Comparison of ENCODE assay signal across 2 cellular contexts in the genomic region with DNA sequence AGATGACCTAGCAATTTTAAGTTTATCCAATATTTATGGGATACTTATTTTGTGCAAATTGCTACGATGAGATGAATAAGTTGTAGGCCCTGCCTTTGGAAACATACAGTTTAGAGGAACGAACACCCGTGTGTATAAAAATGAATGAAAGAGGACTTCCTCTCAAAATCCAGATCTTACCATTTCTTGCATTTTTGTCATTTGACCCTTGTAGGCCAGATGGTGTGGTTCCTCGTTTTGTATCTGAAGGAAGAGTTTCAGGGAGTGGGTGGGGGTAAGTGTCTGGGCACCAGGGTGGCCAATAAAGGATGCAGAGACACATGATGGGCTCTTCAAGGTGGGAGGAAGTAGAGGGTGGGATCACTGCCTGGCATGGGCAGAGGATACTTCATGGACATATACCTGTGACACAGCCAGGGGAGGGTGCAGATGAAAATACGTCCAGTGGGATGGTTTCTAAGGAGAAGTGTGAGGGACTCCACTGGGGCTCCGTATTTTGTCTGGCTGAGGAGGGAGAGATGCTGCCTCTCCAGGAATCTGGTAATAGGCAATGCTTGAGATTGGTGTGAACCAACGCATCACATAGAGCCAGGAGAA.
TF ChIP-seq lines count a peak whose summit lies in the region.

No MANE protein-coding gene starts in this region.

TF ChIP-seq in IMR-90, 13 proteins besides CTCF, POLR2A, EP300 and RAD21:
- no peak for TF ChIP-seq FOS (IDR thresholded peaks at IDR 0.05; ENCODE audit: low read depth, low read length)
- TF ChIP-seq MXI1 (IDR thresholded peaks at IDR 0.05; ENCODE audit: borderline replicate concordance, low read depth, low read length): no peak
- TF ChIP-seq BHLHE40 (IDR thresholded peaks at IDR 0.05; ENCODE audit: low read depth, low read length): no peak
- no peak for TF ChIP-seq MAFK (IDR thresholded peaks at IDR 0.05; ENCODE audit: low read depth, low read length)
- no peak for TF ChIP-seq NFE2L2 (IDR thresholded peaks at IDR 0.05; ENCODE audit: low read depth, low read length)
- TF ChIP-seq, protein P1, sequence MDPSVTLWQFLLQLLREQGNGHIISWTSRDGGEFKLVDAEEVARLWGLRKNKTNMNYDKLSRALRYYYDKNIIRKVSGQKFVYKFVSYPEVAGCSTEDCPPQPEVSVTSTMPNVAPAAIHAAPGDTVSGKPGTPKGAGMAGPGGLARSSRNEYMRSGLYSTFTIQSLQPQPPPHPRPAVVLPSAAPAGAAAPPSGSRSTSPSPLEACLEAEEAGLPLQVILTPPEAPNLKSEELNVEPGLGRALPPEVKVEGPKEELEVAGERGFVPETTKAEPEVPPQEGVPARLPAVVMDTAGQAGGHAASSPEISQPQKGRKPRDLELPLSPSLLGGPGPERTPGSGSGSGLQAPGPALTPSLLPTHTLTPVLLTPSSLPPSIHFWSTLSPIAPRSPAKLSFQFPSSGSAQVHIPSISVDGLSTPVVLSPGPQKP (IDR thresholded peaks at IDR 0.05; ENCODE audit: borderline replicate concordance, low read depth, low read length): no peak
- no peak for TF ChIP-seq MAZ (IDR thresholded peaks at IDR 0.05; ENCODE audit: borderline replicate concordance, low read depth, low read length)
- no peak for TF ChIP-seq CEBPB (IDR thresholded peaks at IDR 0.05; ENCODE audit: low read depth, low read length)
- no peak for TF ChIP-seq SMC3 (IDR thresholded peaks at IDR 0.05; ENCODE audit: low read depth, low read length)
- TF ChIP-seq, protein P2, sequence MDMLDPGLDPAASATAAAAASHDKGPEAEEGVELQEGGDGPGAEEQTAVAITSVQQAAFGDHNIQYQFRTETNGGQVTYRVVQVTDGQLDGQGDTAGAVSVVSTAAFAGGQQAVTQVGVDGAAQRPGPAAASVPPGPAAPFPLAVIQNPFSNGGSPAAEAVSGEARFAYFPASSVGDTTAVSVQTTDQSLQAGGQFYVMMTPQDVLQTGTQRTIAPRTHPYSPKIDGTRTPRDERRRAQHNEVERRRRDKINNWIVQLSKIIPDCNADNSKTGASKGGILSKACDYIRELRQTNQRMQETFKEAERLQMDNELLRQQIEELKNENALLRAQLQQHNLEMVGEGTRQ (IDR thresholded peaks at IDR 0.05; ENCODE audit: low read depth, low read length): no peak

TF ChIP-seq in K562, 482 proteins besides CTCF, POLR2A, EP300 and RAD21:
- TF ChIP-seq FOXK1 (CRISPR knock-in tag; IDR thresholded peaks at IDR 0.05; ENCODE audit: borderline replicate concordance) (no peak), ELF4 (CRISPR knock-in tag; IDR thresholded peaks at IDR 0.05) (no peak), HSF4 (CRISPR knock-in tag; IDR thresholded peaks at IDR 0.05; ENCODE audit: borderline replicate concordance) (no peak), POLR2B (IDR thresholded peaks at IDR 0.05; ENCODE audit: low read depth, partially characterized antibody) (no peak), ZNF766 (CRISPR knock-in tag; conservative IDR thresholded peaks at IDR 0.05) (no peak), THRAP3 (IDR thresholded peaks at IDR 0.05; ENCODE audit: borderline replicate concordance) (no peak), JUN (IDR thresholded peaks at IDR 0.05; ENCODE audit: borderline replicate concordance, low read depth, low read length) (no peak), JUN (CRISPR knock-in tag; IDR thresholded peaks at IDR 0.05; ENCODE audit: borderline replicate concordance) (no peak)
- TF ChIP-seq, protein P3, sequence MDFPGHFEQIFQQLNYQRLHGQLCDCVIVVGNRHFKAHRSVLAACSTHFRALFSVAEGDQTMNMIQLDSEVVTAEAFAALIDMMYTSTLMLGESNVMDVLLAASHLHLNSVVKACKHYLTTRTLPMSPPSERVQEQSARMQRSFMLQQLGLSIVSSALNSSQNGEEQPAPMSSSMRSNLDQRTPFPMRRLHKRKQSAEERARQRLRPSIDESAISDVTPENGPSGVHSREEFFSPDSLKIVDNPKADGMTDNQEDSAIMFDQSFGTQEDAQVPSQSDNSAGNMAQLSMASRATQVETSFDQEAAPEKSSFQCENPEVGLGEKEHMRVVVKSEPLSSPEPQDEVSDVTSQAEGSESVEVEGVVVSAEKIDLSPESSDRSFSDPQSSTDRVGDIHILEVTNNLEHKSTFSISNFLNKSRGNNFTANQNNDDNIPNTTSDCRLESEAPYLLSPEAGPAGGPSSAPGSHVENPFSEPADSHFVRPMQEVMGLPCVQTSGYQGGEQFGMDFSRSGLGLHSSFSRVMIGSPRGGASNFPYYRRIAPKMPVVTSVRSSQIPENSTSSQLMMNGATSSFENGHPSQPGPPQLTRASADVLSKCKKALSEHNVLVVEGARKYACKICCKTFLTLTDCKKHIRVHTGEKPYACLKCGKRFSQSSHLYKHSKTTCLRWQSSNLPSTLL (IDR thresholded peaks at IDR 0.05): no peak
- TF ChIP-seq, protein P4, sequence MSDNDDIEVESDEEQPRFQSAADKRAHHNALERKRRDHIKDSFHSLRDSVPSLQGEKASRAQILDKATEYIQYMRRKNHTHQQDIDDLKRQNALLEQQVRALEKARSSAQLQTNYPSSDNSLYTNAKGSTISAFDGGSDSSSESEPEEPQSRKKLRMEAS (CRISPR knock-in tag; IDR thresholded peaks at IDR 0.05): no peak
- TF ChIP-seq, protein P5, sequence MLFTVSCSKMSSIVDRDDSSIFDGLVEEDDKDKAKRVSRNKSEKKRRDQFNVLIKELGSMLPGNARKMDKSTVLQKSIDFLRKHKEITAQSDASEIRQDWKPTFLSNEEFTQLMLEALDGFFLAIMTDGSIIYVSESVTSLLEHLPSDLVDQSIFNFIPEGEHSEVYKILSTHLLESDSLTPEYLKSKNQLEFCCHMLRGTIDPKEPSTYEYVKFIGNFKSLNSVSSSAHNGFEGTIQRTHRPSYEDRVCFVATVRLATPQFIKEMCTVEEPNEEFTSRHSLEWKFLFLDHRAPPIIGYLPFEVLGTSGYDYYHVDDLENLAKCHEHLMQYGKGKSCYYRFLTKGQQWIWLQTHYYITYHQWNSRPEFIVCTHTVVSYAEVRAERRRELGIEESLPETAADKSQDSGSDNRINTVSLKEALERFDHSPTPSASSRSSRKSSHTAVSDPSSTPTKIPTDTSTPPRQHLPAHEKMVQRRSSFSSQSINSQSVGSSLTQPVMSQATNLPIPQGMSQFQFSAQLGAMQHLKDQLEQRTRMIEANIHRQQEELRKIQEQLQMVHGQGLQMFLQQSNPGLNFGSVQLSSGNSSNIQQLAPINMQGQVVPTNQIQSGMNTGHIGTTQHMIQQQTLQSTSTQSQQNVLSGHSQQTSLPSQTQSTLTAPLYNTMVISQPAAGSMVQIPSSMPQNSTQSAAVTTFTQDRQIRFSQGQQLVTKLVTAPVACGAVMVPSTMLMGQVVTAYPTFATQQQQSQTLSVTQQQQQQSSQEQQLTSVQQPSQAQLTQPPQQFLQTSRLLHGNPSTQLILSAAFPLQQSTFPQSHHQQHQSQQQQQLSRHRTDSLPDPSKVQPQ (CRISPR knock-in tag; IDR thresholded peaks at IDR 0.05; ENCODE audit: borderline replicate concordance): no peak
- TF ChIP-seq, protein P6, sequence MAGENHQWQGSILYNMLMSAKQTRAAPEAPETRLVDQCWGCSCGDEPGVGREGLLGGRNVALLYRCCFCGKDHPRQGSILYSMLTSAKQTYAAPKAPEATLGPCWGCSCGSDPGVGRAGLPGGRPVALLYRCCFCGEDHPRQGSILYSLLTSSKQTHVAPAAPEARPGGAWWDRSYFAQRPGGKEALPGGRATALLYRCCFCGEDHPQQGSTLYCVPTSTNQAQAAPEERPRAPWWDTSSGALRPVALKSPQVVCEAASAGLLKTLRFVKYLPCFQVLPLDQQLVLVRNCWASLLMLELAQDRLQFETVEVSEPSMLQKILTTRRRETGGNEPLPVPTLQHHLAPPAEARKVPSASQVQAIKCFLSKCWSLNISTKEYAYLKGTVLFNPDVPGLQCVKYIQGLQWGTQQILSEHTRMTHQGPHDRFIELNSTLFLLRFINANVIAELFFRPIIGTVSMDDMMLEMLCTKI (IDR thresholded peaks at IDR 0.05; ENCODE audit: partially characterized antibody): no peak
